In the genomic region with DNA sequence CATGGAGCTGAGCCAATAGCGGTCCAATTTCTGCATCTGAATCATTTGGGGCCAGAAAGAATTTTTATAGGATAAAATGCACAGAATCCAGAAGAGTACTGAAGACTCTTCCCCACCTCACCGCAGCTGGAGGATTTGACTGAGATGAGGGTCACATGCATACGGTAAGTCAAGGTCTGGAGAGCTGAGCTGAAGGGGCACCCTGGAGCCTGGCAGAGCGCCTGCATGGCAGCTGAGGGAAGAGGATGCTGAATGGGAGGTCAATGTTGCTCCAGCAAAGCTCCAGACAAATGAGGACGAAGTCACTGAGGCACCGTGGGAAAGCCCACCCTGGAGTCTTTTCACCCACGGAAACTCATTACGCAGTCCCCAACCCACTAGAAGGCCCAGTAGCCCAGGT, we compare ENCODE assay signal across 29 cellular contexts. TPM values are rescaled to one million over a fixed set of nuclear protein-coding genes. Genes with fewer than 3 reads are reported as not detected.
"Had no signal": no experiment of that assay in that cellular context is flagged by ENCODE, and none has a peak within 500 bp of the region (broad histone marks: within the 10 kb centered on the region; RNA-seq: fewer than 3 reads in every experiment).

No MANE protein-coding gene starts in this region.

- H3K27ac ChIP-seq: colonic mucosa, dorsolateral prefrontal cortex, epithelial cell of prostate, esophagus squamous epithelium, gastrocnemius medialis, heart right ventricle, left lung, lower lobe of right lung had no signal

- H3K27me3 ChIP-seq: colonic mucosa, gastrocnemius medialis had no signal

- H3K4me1 Mint-ChIP-seq: endodermal cell, naive B cell had no signal

- H3K36me3 ChIP-seq: colonic mucosa, esophagus squamous epithelium, gastrocnemius medialis, heart right ventricle, left lung, lower lobe of right lung had no signal

- H3K36me3 Mint-ChIP-seq: mesothelial cell of epicardium, naive B cell had no signal

- DNase-seq: colonic mucosa; cortex of kidney; dermis blood vessel endothelial cell; dorsolateral prefrontal cortex; effector CD4-positive, alpha-beta T cell; effector memory CD8-positive, alpha-beta T cell; endodermal cell; erythroblast; esophagus squamous epithelium; foreskin fibroblast; foreskin melanocyte; gastrocnemius medialis; glutamatergic neuron; head of caudate nucleus; heart right ventricle; hippocampal formation; left cardiac atrium; left lung; left ventricle myocardium superior; lower lobe of right lung; mucosa of descending colon; naive B cell had no signal

- H3K4me1 ChIP-seq: colonic mucosa, gastrocnemius medialis, heart right ventricle, left lung, lower lobe of right lung had no signal

- H3K9me3 ChIP-seq: colonic mucosa, esophagus squamous epithelium, gastrocnemius medialis, heart right ventricle, left lung, lower lobe of right lung, mucosa of descending colon had no signal

- H3K4me3 Mint-ChIP-seq: effector memory CD8-positive, alpha-beta T cell; endodermal cell; mesothelial cell of epicardium; naive B cell had no signal

- H3K9me3 Mint-ChIP-seq: effector memory CD8-positive, alpha-beta T cell; mesothelial cell of epicardium; naive B cell had no signal

- H3K27me3 Mint-ChIP-seq: effector memory CD8-positive, alpha-beta T cell had no signal

- H3K27ac Mint-ChIP-seq: effector memory CD8-positive, alpha-beta T cell; endodermal cell; mesothelial cell of epicardium had no signal

- H3K4me3 ChIP-seq: colonic mucosa, dorsolateral prefrontal cortex, esophagus squamous epithelium, gastrocnemius medialis, heart right ventricle, left lung, lower lobe of right lung, mucosa of descending colon had no signal

RNA-seq across cellular contexts. Expression of a gene that starts 43.4 kb away (rescaled TPM):
- total RNA-seq: chondrocyte, dermis blood vessel endothelial cell, gastrocnemius medialis, glomerular endothelial cell, heart right ventricle, left cardiac atrium, left ventricle myocardium superior, lung microvascular endothelial cell, mesenteric fat pad, mucosa of descending colon, myocyte had no signal
- polyA plus RNA-seq: heart right ventricle had no signal
